ENCODE assay signal across 11 cellular contexts in genomic region chr9:113687680-113688371, GRCh38.
A peak's percentile ranks its signal among the peaks of the same experiment; 100 is the strongest.
DNase-seq lines count a peak whose midpoint lies in the region; ATAC-seq and TF ChIP-seq lines count a peak whose summit lies in the region.
"Had no signal": no experiment of that assay in that cellular context is flagged by ENCODE, and none has a peak within 500 bp of the region (broad histone marks: within the 10 kb centered on the region; RNA-seq: fewer than 3 reads in every experiment).

No MANE protein-coding gene starts in this region.

- TF ChIP-seq EP300 in neural cell (conservative IDR thresholded peaks at IDR 0.05; ENCODE audit: poor library complexity, severe bottlenecking): no peak

- H3K4me1 ChIP-seq in right atrium auricular region: peaks cover 0 to 10% of the 10 kb centered on the region in 2 donors
- no peaks in the 10 kb centered on the region for H3K4me1 ChIP-seq in fibroblast of lung (ENCODE audit: control insufficient read depth, extremely low read depth, insufficient read depth, low read length)

- H2AFZ ChIP-seq in fibroblast of lung (ENCODE audit: low read length) (no peak overlapping the region), neural cell (ENCODE audit: low read depth, low read length) (no peak overlapping the region)

- no peaks in the 10 kb centered on the region for H3K79me2 ChIP-seq in fibroblast of lung (ENCODE audit: control insufficient read depth, insufficient read depth, low read length)
- no peaks in the 10 kb centered on the region for H3K79me2 ChIP-seq in neural cell (replicated peaks; ENCODE audit: insufficient read depth, low read length)

- peak overlapping the region; percentile 59 for H3K4me2 ChIP-seq in fibroblast of lung (ENCODE audit: extremely low read depth, insufficient read depth, low read length)
- H3K4me2 ChIP-seq in neural cell (ENCODE audit: low read length): no peak overlapping the region

- TF ChIP-seq RAD21 in neural cell (conservative IDR thresholded peaks at IDR 0.05): no peak

- H3K4me3 ChIP-seq in right atrium auricular region (peak overlapping the region in 1 of 2 donors; percentile 32), fibroblast of lung (replicated peaks in 1 of 4; ENCODE audit: control extremely low read depth in 1 of 4, insufficient read depth in 1 of 4, low read depth in 3 of 4, low read length in 4 of 4) (peak overlapping the region in 1 of 4 experiments; percentile 7), neural cell (ENCODE audit: low read length) (peak overlapping the region; percentile 58)

- no peak overlapping the region for H3K27ac ChIP-seq in right atrium auricular region
- H3K27ac ChIP-seq in fibroblast of lung (ENCODE audit: insufficient read depth, low read length): no peak overlapping the region
- H3K27ac ChIP-seq in neural cell (ENCODE audit: low read length): no peak overlapping the region

- H3K9me3 ChIP-seq in right atrium auricular region: no peaks in the 10 kb centered on the region
- no peaks in the 10 kb centered on the region for H3K9me3 ChIP-seq in fibroblast of lung (ENCODE audit: control insufficient read depth, insufficient read depth, low read depth, low read length)
- no peaks in the 10 kb centered on the region for H3K9me3 ChIP-seq in neural cell (ENCODE audit: low read length)

- no peak for DNase-seq in left cardiac atrium
- no peak for DNase-seq in right atrium auricular region (ENCODE audit: low spot score)
- DNase-seq in fibroblast of lung (ENCODE audit: low read depth in 2 of 2): no peak
- no peak for DNase-seq in NCI-H69 (lab: John Stamatoyannopoulos, UW)
- DNase-seq in DMS114 treated with DMSO at 0.1 percent for 48 hours (lab: John Stamatoyannopoulos, UW; ENCODE audit: unreplicated experiment): no peak
- DNase-seq: activated CD8-positive, alpha-beta T cell treated with anti-CD3 and anti-CD28 coated beads, Interleukin-2, amount 10 ng/mL, durations not matched to agents 7 days and 5 days; NCI-H446; stimulated activated naive CD4-positive, alpha-beta T cell treated with Interleukin-2 at 50 U/mL for 16 hours had no signal

- ATAC-seq in left cardiac atrium (peak; percentile 42 to 54), GM21360 (IDR thresholded peaks at IDR 0.05; ENCODE audit: unreplicated experiment) (no peak), HG02623 (IDR thresholded peaks at IDR 0.05; ENCODE audit: unreplicated experiment) (no peak)
- ATAC-seq: activated CD8-positive, alpha-beta T cell treated with anti-CD3 and anti-CD28 coated beads, Interleukin-2, amount 10 ng/mL, durations not matched to agents 7 days and 5 days had no signal

- no peak overlapping the region for H3K9ac ChIP-seq in fibroblast of lung (ENCODE audit: insufficient read depth, low read length)
- H3K9ac ChIP-seq in neural cell (ENCODE audit: low read length): no peak overlapping the region

- intact Hi-C loops in left cardiac atrium (cut with DNase I): no loop called here

- H3K9me2 ChIP-seq in neural cell (ENCODE audit: insufficient read depth, low read length): no peaks in the 10 kb centered on the region

- TF ChIP-seq CTCF in right atrium auricular region (IDR thresholded peaks at IDR 0.05): no peak
- no peak for TF ChIP-seq CTCF in fibroblast of lung (conservative IDR thresholded peaks at IDR 0.05 in 1 of 2, IDR thresholded peaks at IDR 0.05 in 1 of 2; ENCODE audit: low read depth in 1 of 2, low read length in 2 of 2)
- TF ChIP-seq CTCF in neural cell (IDR thresholded peaks at IDR 0.05; ENCODE audit: poor library complexity, severe bottlenecking): peak; percentile 12

- H3K27me3 ChIP-seq in right atrium auricular region (peaks cover 0 to 7% of the 10 kb centered on the region in 2 donors), fibroblast of lung (ENCODE audit: control insufficient read depth, insufficient read depth, low read length) (peaks cover 33% of the 10 kb centered on the region), neural cell (ENCODE audit: insufficient read depth, low read depth, low read length) (peaks cover 30% of the 10 kb centered on the region)

- H3K36me3 ChIP-seq in right atrium auricular region (no peaks in the 10 kb centered on the region), fibroblast of lung (ENCODE audit: control insufficient read depth, insufficient read depth, low read length) (no peaks in the 10 kb centered on the region), neural cell (ENCODE audit: insufficient read depth, low read length) (no peaks in the 10 kb centered on the region)

- H4K20me1 ChIP-seq in fibroblast of lung (ENCODE audit: control insufficient read depth, extremely low read depth, insufficient read depth, low read length) (no peaks in the 10 kb centered on the region), neural cell (ENCODE audit: insufficient read depth) (no peaks in the 10 kb centered on the region)

- H3F3A ChIP-seq in neural cell (ENCODE audit: insufficient read depth, low read length, poor library complexity, severe bottlenecking): no peaks in the 10 kb centered on the region

TF ChIP-seq in neural cell, 6 proteins besides CTCF, POLR2A, EP300 and RAD21:
- TF ChIP-seq REST (IDR thresholded peaks at IDR 0.05; ENCODE audit: borderline replicate concordance) (no peak), EZH2 (IDR thresholded peaks at IDR 0.05; ENCODE audit: borderline replicate concordance, insufficient read depth, low read length, poor library complexity, severe bottlenecking) (no peak), SMC3 (conservative IDR thresholded peaks at IDR 0.05; ENCODE audit: poor library complexity) (no peak), POLR2AphosphoS5 (IDR thresholded peaks at IDR 0.05) (no peak), MXI1 (conservative IDR thresholded peaks at IDR 0.05; ENCODE audit: poor library complexity, severe bottlenecking) (no peak), TAF1 (IDR thresholded peaks at IDR 0.05; ENCODE audit: low read depth) (no peak)
TF ChIP-seq in neural cell: peak in this region for 0.

Comparison
In these comparisons a context has a peak if more than half of its experiments do, and no peak if none do; other contexts are left out.
1. ATAC-seq: peak in left cardiac atrium (2 of 2); none in GM21360 (single experiment) and HG02623 (single experiment).